In the genomic region with DNA sequence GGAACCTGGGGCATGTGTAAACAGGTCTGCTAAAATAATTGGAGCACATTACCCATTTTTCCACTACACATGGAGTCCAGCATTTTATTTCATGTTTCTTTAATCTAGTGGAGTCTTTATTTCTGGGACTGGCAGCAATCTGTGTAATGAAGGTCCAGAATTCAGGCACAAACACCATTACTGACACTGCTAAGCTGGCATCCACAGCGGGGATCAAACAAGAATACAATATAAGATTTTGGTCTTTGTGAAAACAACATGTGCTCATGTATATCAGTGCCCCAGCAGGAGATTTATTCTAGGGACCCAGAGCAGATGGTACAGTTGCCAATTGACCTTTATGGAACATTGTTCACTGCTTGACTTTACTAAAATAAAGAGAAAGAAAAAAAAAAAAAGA, we compare ENCODE assay signal across 11 cellular contexts.
"Had no signal": no experiment of that assay in that cellular context is flagged by ENCODE, and none has a peak within 500 bp of the region (broad histone marks: within the 10 kb centered on the region; RNA-seq: fewer than 3 reads in every experiment).

No MANE protein-coding gene starts in this region.

- H3K9me3 ChIP-seq: pancreas, suprapubic skin had no signal

- H3K36me3 ChIP-seq: heart right ventricle, left ventricle myocardium inferior, pancreas, suprapubic skin had no signal

- H3K27me3 ChIP-seq: heart right ventricle, pancreas, suprapubic skin had no signal

- DNase-seq: activated gamma-delta T cell treated with Interleukin-2 at 50 U/mL for 16 hours; activated naive CD8-positive, alpha-beta T cell treated with anti-CD3 and anti-CD28 coated beads, Interleukin-2, amount 10 ng/mL, durations not matched to agents 7 days and 5 days; anterior cingulate cortex; foreskin melanocyte; heart right ventricle; left ventricle myocardium inferior; pancreas; stimulated activated CD4-positive, alpha-beta T cell treated with anti-CD3 and anti-CD28 coated beads, Interleukin-4, amount 100 ng/mL, for 1 hour; stimulated activated CD8-positive, alpha-beta memory T cell treated with anti-CD3 and anti-CD28 coated beads, Interleukin-4, amount 100 ng/mL, for 48 hours; stimulated activated naive CD8-positive, alpha-beta T cell treated with anti-CD3 and anti-CD28 coated beads, Interleukin-15, Interleukin-2, amounts not matched to agents 100 U/mL and 50 U/mL, for 24 hours had no signal

- H3K4me3 ChIP-seq: heart right ventricle, left ventricle myocardium inferior, pancreas, suprapubic skin had no signal

- H3K27ac ChIP-seq: heart right ventricle, left ventricle myocardium inferior, pancreas, suprapubic skin had no signal

- H3K4me1 ChIP-seq: heart right ventricle, left ventricle myocardium inferior, pancreas, suprapubic skin had no signal
